In genomic region chr21:43694437-43695079, GRCh38 we compare ENCODE assay signal across 23 cellular contexts. TPM values are rescaled to one million over a fixed set of nuclear protein-coding genes. Genes with fewer than 3 reads are reported as not detected.
DNase-seq lines count a peak whose midpoint lies in the region; ATAC-seq and TF ChIP-seq lines count a peak whose summit lies in the region.
"Had no signal": no experiment of that assay in that cellular context is flagged by ENCODE, and none has a peak within 500 bp of the region (broad histone marks: within the 10 kb centered on the region; RNA-seq: fewer than 3 reads in every experiment).

No MANE protein-coding gene starts in this region.

- no peaks in the 10 kb centered on the region for H3K27me3 Mint-ChIP-seq in chondrocyte (ENCODE audit: low read depth)

- H3K4me3 Mint-ChIP-seq in chondrocyte (ENCODE audit: unreplicated experiment): no peak overlapping the region
- H3K4me3 Mint-ChIP-seq: CD14-positive monocyte had no signal

- H3K4me1 ChIP-seq in lower lobe of right lung: no peaks in the 10 kb centered on the region
- H3K4me1 ChIP-seq: BE2C, Peyer's patch had no signal

- no peak overlapping the region for H3K27ac ChIP-seq in lower lobe of right lung
- H3K27ac ChIP-seq: 22Rv1, GM23248, Peyer's patch had no signal

- H3K27ac Mint-ChIP-seq in chondrocyte (ENCODE audit: unreplicated experiment): no peak overlapping the region
- H3K27ac Mint-ChIP-seq: CD14-positive monocyte had no signal

- DNase-seq in activated effector memory CD4-positive, alpha-beta T cell treated with anti-CD3 and anti-CD28 coated beads, Interleukin-2, amount 50 U/mL, for 16 hours: peak; percentile 41
- DNase-seq in activated effector memory CD4-positive, alpha-beta T cell treated with Interleukin-2 at 50 U/mL for 16 hours: no peak
- peak; percentile 49 for DNase-seq in chondrocyte (ENCODE audit: low spot score)
- peak; percentile 16 for DNase-seq in lower lobe of right lung
- DNase-seq in SHP77 treated with DMSO at 0.1 percent for 48 hours (lab: John Stamatoyannopoulos, UW): no peak
- no peak for DNase-seq in amniotic stem cell (lab: John Stamatoyannopoulos, UW)
- DNase-seq: ACHN, BE2C, DMS153, GM23248, H7, Karpas-422, NCI-H1092, NCI-H1417 treated with DMSO at 0.1 percent for 48 hours, NCI-H1694 treated with DMSO at 0.1 percent for 48 hours, NCI-H2081, NCI-H2227 treated with DMSO at 0.1 percent for 48 hours, NCI-H526 treated with DMSO at 0.1 percent for 48 hours, Peyer's patch, SK-N-SH had no signal

- intact Hi-C loops in lower lobe of right lung (cut with DNase I): no loop called here

- peaks cover 72% of the 10 kb centered on the region for H3K36me3 ChIP-seq in lower lobe of right lung

- H3K4me3 ChIP-seq in lower lobe of right lung: no peak overlapping the region
- H3K4me3 ChIP-seq: GM23248, Peyer's patch had no signal

- TF ChIP-seq CTCF in chondrocyte (IDR thresholded peaks at IDR 0.05) (no peak), lower lobe of right lung (IDR thresholded peaks at IDR 0.05) (no peak)

- ATAC-seq in lower lobe of right lung (no peak), HG03095 (IDR thresholded peaks at IDR 0.05; ENCODE audit: unreplicated experiment) (no peak)

- peaks cover 18% of the 10 kb centered on the region for H3K4me1 Mint-ChIP-seq in chondrocyte (ENCODE audit: low read depth)

- H3K27me3 ChIP-seq in lower lobe of right lung (ENCODE audit: low read depth): no peaks in the 10 kb centered on the region
- H3K27me3 ChIP-seq: BE2C, Peyer's patch had no signal

- no peaks in the 10 kb centered on the region for H3K9me3 ChIP-seq in lower lobe of right lung
- H3K9me3 ChIP-seq: BE2C, Peyer's patch, SK-N-SH had no signal

- H3K9me3 Mint-ChIP-seq in chondrocyte (ENCODE audit: low read depth): no peaks in the 10 kb centered on the region

- H3K36me3 Mint-ChIP-seq in chondrocyte (ENCODE audit: low read depth): peaks cover 27% of the 10 kb centered on the region

RNA-seq across cellular contexts. Expression of gene PDXK, which starts 24.4 kb away (rescaled TPM):
- total RNA-seq in chondrocyte (213 to 234 TPM (median 216 TPM) in 3 replicates), lower lobe of right lung (195 TPM)

RNA-seq across cellular contexts. Expression of gene RRP1B, which starts 35.2 kb away (rescaled TPM):
- 24.5 to 29.0 TPM (median 24.8 TPM) in 3 replicates for total RNA-seq in chondrocyte
- total RNA-seq in lower lobe of right lung: 18.1 TPM

RNA-seq across cellular contexts. Expression of gene HSF2BP, which starts 35.3 kb away (rescaled TPM):
- total RNA-seq in chondrocyte: 3.5 to 5.0 TPM (median 4.0 TPM) in 3 replicates
- total RNA-seq in lower lobe of right lung: 0.32 TPM

Comparison
In these comparisons a context has a peak if more than half of its experiments do, and no peak if none do; other contexts are left out.
1. DNase-seq: peak in activated effector memory CD4-positive, alpha-beta T cell treated with anti-CD3 and anti-CD28 coated beads, Interleukin-2, amount 50 U/mL, for 16 hours (single experiment), chondrocyte (single experiment) and lower lobe of right lung (single experiment); none in activated effector memory CD4-positive, alpha-beta T cell treated with Interleukin-2 at 50 U/mL for 16 hours (single experiment), SHP77 treated with DMSO at 0.1 percent for 48 hours (single experiment) and amniotic stem cell (single experiment).